32 cellular contexts compared by ENCODE assay signal in the genomic region with DNA sequence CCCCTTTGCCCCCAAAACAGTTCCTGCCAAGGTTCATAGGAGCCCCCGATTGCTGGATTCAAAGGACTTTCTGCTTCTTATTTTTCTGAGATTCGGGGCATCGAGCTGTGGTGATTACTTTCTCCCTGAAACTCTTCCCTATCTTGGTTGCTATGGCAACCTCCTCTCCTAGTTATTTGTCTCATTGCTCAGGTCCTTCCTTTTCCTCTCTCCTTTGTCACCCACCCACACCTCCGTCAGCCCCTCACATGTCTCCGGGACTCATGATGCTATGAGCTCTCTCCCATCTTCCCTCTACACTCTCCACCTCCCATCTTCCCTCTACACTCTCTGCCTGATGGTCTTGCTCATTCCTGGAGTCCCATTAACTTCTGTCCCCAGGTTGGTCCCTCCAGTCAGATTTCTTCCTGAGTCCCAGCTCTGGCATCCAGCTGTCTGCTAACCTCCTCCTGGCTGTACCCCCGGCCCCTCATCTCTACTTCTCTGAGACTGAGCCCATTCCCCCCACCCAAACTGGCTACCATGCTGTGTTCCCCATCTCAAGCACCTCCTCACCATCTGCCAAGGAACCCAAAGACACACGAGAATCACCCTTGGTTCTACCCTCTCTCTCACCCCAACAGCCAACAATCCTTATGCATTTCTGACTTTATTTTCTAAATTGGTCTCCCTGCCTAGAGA. TPM values are rescaled to one million over a fixed set of nuclear protein-coding genes. Genes with fewer than 3 reads are reported as not detected.
"Had no signal": no experiment of that assay in that cellular context is flagged by ENCODE, and none has a peak within 500 bp of the region (broad histone marks: within the 10 kb centered on the region; RNA-seq: fewer than 3 reads in every experiment).

No MANE protein-coding gene starts in this region.

- ATAC-seq: activated T-helper 17 cell treated with anti-CD3 and anti-CD28 coated beads, Interleukin-2, amount 50 U/mL, for 72 hours; left colon; naive thymus-derived CD4-positive, alpha-beta T cell; right cardiac atrium had no signal

- DNase-seq: activated CD4-positive, alpha-beta memory T cell treated with anti-CD3 and anti-CD28 coated beads, Interleukin-2, amount 10 ng/mL, durations not matched to agents 7 days and 5 days; activated CD4-positive, alpha-beta T cell treated with anti-CD3 and anti-CD28 coated beads, Interleukin-2, amount 10 ng/mL, durations not matched to agents 7 days and 5 days; activated CD4-positive, CD25-positive, alpha-beta regulatory T cell treated with anti-CD3 and anti-CD28 coated beads, Interleukin-2, amount 50 U/mL, for 72 hours; activated CD8-positive, alpha-beta memory T cell treated with anti-CD3 and anti-CD28 coated beads, Interleukin-2, amount 50 U/mL, for 48 hours; activated gamma-delta T cell treated with Interleukin-2 at 50 U/mL for 16 hours; activated naive CD4-positive, alpha-beta T cell treated with anti-CD3 and anti-CD28 coated beads, Interleukin-2, amount 50 U/mL, for 16 hours; activated T-cell treated with anti-CD3 and anti-CD28 coated beads, Interleukin-2, amount 50 U/mL, for 24 hours; amniotic stem cell; brain microvascular endothelial cell; hippocampal formation; kidney; left colon; mammary epithelial cell; naive thymus-derived CD4-positive, alpha-beta T cell; right cardiac atrium; spleen; stimulated activated naive CD4-positive, alpha-beta T cell; T-helper 9 cell; testis; transverse colon; WERI-Rb-1 had no signal

- H3K9me3 Mint-ChIP-seq: activated CD4-positive, alpha-beta memory T cell treated with anti-CD3 and anti-CD28 coated beads, Interleukin-2, amount 10 ng/mL, durations not matched to agents 7 days and 5 days; activated CD4-positive, alpha-beta T cell treated with anti-CD3 and anti-CD28 coated beads, Interleukin-2, amount 10 ng/mL, durations not matched to agents 7 days and 5 days; activated T-cell treated with anti-CD3 and anti-CD28 coated beads, Interleukin-2, amount 50 U/mL, for 24 hours; activated T-helper 17 cell treated with anti-CD3 and anti-CD28 coated beads, Interleukin-2, amount 50 U/mL, for 72 hours; dendritic cell treated with granulocyte-macrophage colony-stimulating factor and Interleukin-4, amounts not matched to agents 40 ng/mL and 50 ng/mL, for 4 days; mesothelial cell of epicardium; T-helper 1 cell treated with Interleukin-12 subunit alpha and Interleukin-12 subunit beta and Interleukin-4 antibody, amounts not matched to agents 30 μg/mL and 1 μg/mL, for 36 hours had no signal

- H3K9me3 ChIP-seq: spleen, testis, transverse colon had no signal

- H3K27me3 ChIP-seq: brain microvascular endothelial cell, spleen, testis, transverse colon had no signal

- H3K4me1 Mint-ChIP-seq: activated CD4-positive, alpha-beta T cell treated with anti-CD3 and anti-CD28 coated beads, Interleukin-2, amount 10 ng/mL, durations not matched to agents 7 days and 5 days; mesothelial cell of epicardium had no signal

- H3K27me3 Mint-ChIP-seq: activated T-cell treated with anti-CD3 and anti-CD28 coated beads, Interleukin-2, amount 50 U/mL, for 24 hours; activated T-helper 17 cell treated with anti-CD3 and anti-CD28 coated beads, Interleukin-2, amount 50 U/mL, for 72 hours had no signal

- H3K27ac ChIP-seq: brain microvascular endothelial cell, epithelial cell of prostate, spleen, testis, transverse colon, WERI-Rb-1 had no signal

- H3K4me1 ChIP-seq: spleen, testis, transverse colon had no signal

- H3K27ac Mint-ChIP-seq: activated CD4-positive, alpha-beta memory T cell treated with anti-CD3 and anti-CD28 coated beads, Interleukin-2, amount 10 ng/mL, durations not matched to agents 7 days and 5 days; activated CD4-positive, alpha-beta T cell treated with anti-CD3 and anti-CD28 coated beads, Interleukin-2, amount 10 ng/mL, durations not matched to agents 7 days and 5 days; activated T-cell treated with anti-CD3 and anti-CD28 coated beads, Interleukin-2, amount 50 U/mL, for 24 hours; activated T-helper 17 cell treated with anti-CD3 and anti-CD28 coated beads, Interleukin-2, amount 50 U/mL, for 72 hours; dendritic cell treated with granulocyte-macrophage colony-stimulating factor and Interleukin-4, amounts not matched to agents 40 ng/mL and 50 ng/mL, for 4 days; mesothelial cell of epicardium; T-helper 1 cell treated with Interleukin-12 subunit alpha and Interleukin-12 subunit beta and Interleukin-4 antibody, amounts not matched to agents 30 μg/mL and 1 μg/mL, for 36 hours had no signal

- FAIRE-seq: astrocyte, frontal cortex, kidney, TTC549 had no signal

- H3K4me3 ChIP-seq: spleen, testis, transverse colon had no signal

- H3K36me3 ChIP-seq: brain microvascular endothelial cell, transverse colon, WERI-Rb-1 had no signal

- H3K4me3 Mint-ChIP-seq: activated CD4-positive, alpha-beta memory T cell treated with anti-CD3 and anti-CD28 coated beads, Interleukin-2, amount 10 ng/mL, durations not matched to agents 7 days and 5 days; activated CD4-positive, alpha-beta T cell treated with anti-CD3 and anti-CD28 coated beads, Interleukin-2, amount 10 ng/mL, durations not matched to agents 7 days and 5 days; activated T-cell treated with anti-CD3 and anti-CD28 coated beads, Interleukin-2, amount 50 U/mL, for 24 hours; activated T-helper 17 cell treated with anti-CD3 and anti-CD28 coated beads, Interleukin-2, amount 50 U/mL, for 72 hours; dendritic cell treated with granulocyte-macrophage colony-stimulating factor and Interleukin-4, amounts not matched to agents 40 ng/mL and 50 ng/mL, for 4 days; mesothelial cell of epicardium; naive thymus-derived CD4-positive, alpha-beta T cell; T-helper 1 cell treated with Interleukin-12 subunit alpha and Interleukin-12 subunit beta and Interleukin-4 antibody, amounts not matched to agents 30 μg/mL and 1 μg/mL, for 36 hours had no signal

RNA-seq across cellular contexts. Expression of gene NNAT, which starts 30.2 kb away (rescaled TPM):
- total RNA-seq: activated CD4-positive, alpha-beta memory T cell treated with anti-CD3 and anti-CD28 coated beads, Interleukin-2, amount 10 ng/mL, durations not matched to agents 7 days and 5 days; cardiac septum; liver; naive thymus-derived CD4-positive, alpha-beta T cell; pulmonary artery endothelial cell had no signal
- polyA plus RNA-seq: naive thymus-derived CD4-positive, alpha-beta T cell had no signal
